In the genomic region with DNA sequence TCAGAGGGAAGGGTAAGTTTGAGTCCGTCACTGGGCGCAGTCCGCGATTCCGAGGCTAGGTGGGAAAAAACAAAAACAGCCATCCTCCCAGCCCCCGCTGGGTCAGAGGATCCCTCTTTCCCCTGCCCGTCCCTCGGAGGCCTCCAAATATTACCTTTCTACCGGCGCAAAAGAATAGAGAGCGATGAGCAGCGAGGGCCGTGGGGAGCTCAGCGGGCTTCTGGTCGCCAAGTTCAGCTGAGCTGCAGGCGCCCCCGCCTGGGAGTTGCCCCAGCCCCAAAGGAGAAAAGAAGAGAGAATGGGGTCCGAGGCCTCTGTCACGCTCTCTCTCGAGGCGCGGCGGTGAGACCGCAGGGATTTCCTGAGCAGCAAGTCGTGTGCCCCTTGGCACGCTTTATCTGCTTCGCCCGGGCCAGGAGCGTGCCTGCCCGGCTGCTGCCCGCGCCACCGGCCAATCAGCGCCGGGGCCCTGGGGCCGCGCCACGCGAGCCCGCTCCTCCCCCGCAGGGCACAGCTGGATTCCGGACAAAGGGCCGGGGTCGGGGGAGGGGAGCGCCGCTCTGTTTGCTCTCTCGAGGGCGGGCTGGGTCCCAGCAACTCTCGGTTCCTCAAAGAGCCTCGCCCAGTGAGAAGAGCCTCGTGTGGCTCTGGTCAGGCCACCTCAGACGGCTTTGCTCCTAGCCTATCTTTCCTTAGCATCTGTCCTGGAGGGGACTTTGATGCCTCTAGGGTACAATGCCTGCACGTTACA, we compare ENCODE assay signal across 8 cellular contexts. TPM values are rescaled to one million over a fixed set of nuclear protein-coding genes. Genes with fewer than 3 reads are reported as not detected.
A peak's percentile ranks its signal among the peaks of the same experiment; 100 is the strongest.
DNase-seq lines count a peak whose midpoint lies in the region; ATAC-seq and TF ChIP-seq lines count a peak whose summit lies in the region.

A gene with protein sequence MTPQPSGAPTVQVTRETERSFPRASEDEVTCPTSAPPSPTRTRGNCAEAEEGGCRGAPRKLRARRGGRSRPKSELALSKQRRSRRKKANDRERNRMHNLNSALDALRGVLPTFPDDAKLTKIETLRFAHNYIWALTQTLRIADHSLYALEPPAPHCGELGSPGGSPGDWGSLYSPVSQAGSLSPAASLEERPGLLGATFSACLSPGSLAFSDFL (minus strand): TSS at position 367 of the 751 bp plus-strand sequence. CDS start 379 bp downstream, outside the sequence.

- BruUV-seq in PC-9 (replicated peaks; lab: Mats Ljungman, UMichigan) = no TSS peak

- H4K20me1 ChIP-seq in BLaER1 (peaks cover 79% of the 10 kb centered on the region), PC-9 (ENCODE audit: insufficient read depth) (peaks cover 7% of the 10 kb centered on the region; the same call in 1 of the 2 replicates)

- no peaks in the 10 kb centered on the region for H3F3A ChIP-seq in PC-9 (ENCODE audit: insufficient read depth, low read depth)

- H3K9ac ChIP-seq in BLaER1 (0 out of 2 replicates have a peak within 1 kb of the TSS, but pooled peaks have one; percentile 0), iPS-15b (ENCODE audit: low read depth, low read length) (no peak within 1 kb of the TSS)

- DNase-seq in PC-9 (peak; percentile 30 to 31), cerebellar cortex (ENCODE audit: low spot score) (no peak), posterior cingulate gyrus (no peak)
- DNase-seq in stimulated activated CD4-positive, alpha-beta T cell treated with anti-CD3 and anti-CD28 coated beads, Interleukin-4, amount 100 ng/mL, for 24 hours = no peak

- H3K27ac ChIP-seq in BLaER1 (peak within 1 kb of the TSS; percentile 53), PC-9 (no peak within 1 kb of the TSS), urinary bladder (ENCODE audit: low read depth) (no peak within 1 kb of the TSS)

- POLR2A ChIA-PET in PC-9 (lab: Charles Lee; ENCODE audit: unreplicated experiment) = no interaction called here

- TF ChIP-seq CTCF in PC-9 (conservative IDR thresholded peaks at IDR 0.05) = no peak

- no peaks in the 10 kb centered on the region for H3K79me2 ChIP-seq in PC-9 (ENCODE audit: low read depth)

- H3K4me3 ChIP-seq in BLaER1 = peak within 1 kb of the TSS; percentile 64
- no peak within 1 kb of the TSS for H3K4me3 ChIP-seq in PC-9
- peak within 1 kb of the TSS; percentile 58 for H3K4me3 ChIP-seq in iPS-15b (ENCODE audit: low read depth, low read length)
- peak within 1 kb of the TSS; percentile 28 for H3K4me3 ChIP-seq in urinary bladder (ENCODE audit: low read depth, low read length)

- no peaks in the 10 kb centered on the region for H3K9me2 ChIP-seq in PC-9 (ENCODE audit: insufficient read depth)

- peak; percentile 58 for ATAC-seq in GM19397 (IDR thresholded peaks at IDR 0.05; ENCODE audit: unreplicated experiment)

- peaks cover 5% of the 10 kb centered on the region; the same call in 1 of the 2 replicates for H3K9me3 ChIP-seq in BLaER1
- no peaks in the 10 kb centered on the region for H3K9me3 ChIP-seq in PC-9 (ENCODE audit: insufficient read depth, low read depth)
- H3K9me3 ChIP-seq in iPS-15b (ENCODE audit: control insufficient read depth, insufficient read depth, low read length) = no peaks in the 10 kb centered on the region

- H3K36me3 ChIP-seq in BLaER1 = no peaks in the 10 kb centered on the region
- no peaks in the 10 kb centered on the region for H3K36me3 ChIP-seq in PC-9 (ENCODE audit: low read depth)
- H3K36me3 ChIP-seq in iPS-15b (ENCODE audit: control insufficient read depth, insufficient read depth, low read length) = no peaks in the 10 kb centered on the region
- no peaks in the 10 kb centered on the region for H3K36me3 ChIP-seq in urinary bladder (ENCODE audit: insufficient read depth)

- peak within 1 kb of the TSS; percentile 98 for H3K4me2 ChIP-seq in BLaER1
- H3K4me2 ChIP-seq in PC-9 = no peak within 1 kb of the TSS

- H3K4me1 ChIP-seq in BLaER1 (peaks cover 38% of the 10 kb centered on the region), PC-9 (replicated peaks; ENCODE audit: insufficient read depth) (no peaks in the 10 kb centered on the region), iPS-15b (ENCODE audit: control insufficient read depth, insufficient read depth, low read length) (peaks cover 38% of the 10 kb centered on the region), urinary bladder (ENCODE audit: insufficient read depth) (no peaks in the 10 kb centered on the region)

- no peak within 1 kb of the TSS for H2AFZ ChIP-seq in PC-9

- intact Hi-C loops in PC-9 (cut with micrococcal nuclease; ENCODE audit: unreplicated experiment) (no loop called here), posterior cingulate gyrus (cut with DNase I) (no loop called here)

- H3K27me3 ChIP-seq in BLaER1 (peaks cover 100% of the 10 kb centered on the region), PC-9 (ENCODE audit: insufficient read depth, low read depth) (peaks cover 98% of the 10 kb centered on the region), iPS-15b (ENCODE audit: control insufficient read depth, insufficient read depth, low read length) (peaks cover 98% of the 10 kb centered on the region)

- CTCF ChIA-PET in PC-9 (lab: Charles Lee) = interaction anchor here (0.6 kb wide), 1 partner anchor 69 kb away, joined by 3 read pairs; no protein-coding TSS in a partner anchor

- 1% methylated on average over 53 of the region's 53 CpGs for WGBS in urinary bladder

RNA-seq across cellular contexts. Expression of the gene that starts here (rescaled TPM):
- total RNA-seq in PC-9 (2021) (not detected in 2 replicates), urinary bladder (not detected)
- not detected for polyA plus RNA-seq in urinary bladder

Comparison
In these comparisons a context has a peak if more than half of its experiments do, and no peak if none do; other contexts are left out.
1. Peak in DNase-seq in PC-9; RNA of the gene not detected or under 1 TPM.